Comparison of ENCODE assay signal across 8 cellular contexts in genomic region chr1:6634278-6635052, GRCh38. TPM values are rescaled to one million over a fixed set of nuclear protein-coding genes. Genes with fewer than 3 reads are reported as not detected.
DNase-seq lines count a peak whose midpoint lies in the region; ATAC-seq and TF ChIP-seq lines count a peak whose summit lies in the region.

No MANE protein-coding gene starts in this region.

- H3K27me3 ChIP-seq in WERI-Rb-1 (ENCODE audit: insufficient read depth, low read depth, severe bottlenecking), result no peaks in the 10 kb centered on the region

- TF ChIP-seq CTCF in AG10803 (conservative IDR thresholded peaks at IDR 0.05; ENCODE audit: low read length) (peak; percentile 38), WERI-Rb-1 (IDR thresholded peaks at IDR 0.05; ENCODE audit: low read depth, low read length) (peak; percentile 91)

- DNase-seq in AG10803 (ENCODE audit: low read depth) (peak; percentile 26), HCEC 1CT (peak; percentile 9), WERI-Rb-1 (peak; percentile 77), dermis blood vessel endothelial cell (peak; percentile 73), midbrain (lab: John Stamatoyannopoulos, UW) (peak; percentile 7), ureter (ENCODE audit: low spot score) (peak; percentile 69), mesenteric fat pad (ENCODE audit: low spot score) (no peak)

- ATAC-seq in HG03571 (IDR thresholded peaks at IDR 0.05; ENCODE audit: unreplicated experiment), result no peak

- H3K36me3 ChIP-seq in WERI-Rb-1, result peaks cover 80% of the 10 kb centered on the region

- no peaks in the 10 kb centered on the region for H3K9me3 ChIP-seq in WERI-Rb-1 (ENCODE audit: severe bottlenecking)

- H3K4me3 ChIP-seq in AG10803 (ENCODE audit: low read length) (no peak overlapping the region), WERI-Rb-1 (ENCODE audit: low read depth, low read length) (no peak overlapping the region)

- H3K27ac ChIP-seq in WERI-Rb-1, result peak overlapping the region; percentile 8; the same call in 1 of the 2 replicates

RNA-seq across cellular contexts. Expression of gene THAP3, which starts 9.8 kb away (rescaled TPM):
- 19.9 and 23.5 TPM in 2 replicates for total RNA-seq in dermis blood vessel endothelial cell
- 11.7 TPM for total RNA-seq in ureter
- 13.3 TPM for total RNA-seq in mesenteric fat pad

RNA-seq across cellular contexts. Expression of gene PHF13, which starts 20.9 kb away (rescaled TPM):
- total RNA-seq in dermis blood vessel endothelial cell, result 10.2 and 16.7 TPM in 2 replicates
- total RNA-seq in ureter, result 10.9 TPM
- total RNA-seq in mesenteric fat pad, result 13.3 TPM

RNA-seq across cellular contexts. Expression of gene KLHL21, which starts 31.8 kb away (rescaled TPM):
- 25.9 and 31.7 TPM in 2 replicates for total RNA-seq in dermis blood vessel endothelial cell
- total RNA-seq in ureter, result 25.8 TPM
- total RNA-seq in mesenteric fat pad, result 23.4 TPM

RNA-seq across cellular contexts. Expression of gene ZBTB48, which starts 54.7 kb away (rescaled TPM):
- 12.0 and 22.5 TPM in 2 replicates for total RNA-seq in dermis blood vessel endothelial cell
- 50.4 TPM for total RNA-seq in ureter
- 18.9 TPM for total RNA-seq in mesenteric fat pad
